29 cellular contexts compared by ENCODE assay signal in the genomic region with DNA sequence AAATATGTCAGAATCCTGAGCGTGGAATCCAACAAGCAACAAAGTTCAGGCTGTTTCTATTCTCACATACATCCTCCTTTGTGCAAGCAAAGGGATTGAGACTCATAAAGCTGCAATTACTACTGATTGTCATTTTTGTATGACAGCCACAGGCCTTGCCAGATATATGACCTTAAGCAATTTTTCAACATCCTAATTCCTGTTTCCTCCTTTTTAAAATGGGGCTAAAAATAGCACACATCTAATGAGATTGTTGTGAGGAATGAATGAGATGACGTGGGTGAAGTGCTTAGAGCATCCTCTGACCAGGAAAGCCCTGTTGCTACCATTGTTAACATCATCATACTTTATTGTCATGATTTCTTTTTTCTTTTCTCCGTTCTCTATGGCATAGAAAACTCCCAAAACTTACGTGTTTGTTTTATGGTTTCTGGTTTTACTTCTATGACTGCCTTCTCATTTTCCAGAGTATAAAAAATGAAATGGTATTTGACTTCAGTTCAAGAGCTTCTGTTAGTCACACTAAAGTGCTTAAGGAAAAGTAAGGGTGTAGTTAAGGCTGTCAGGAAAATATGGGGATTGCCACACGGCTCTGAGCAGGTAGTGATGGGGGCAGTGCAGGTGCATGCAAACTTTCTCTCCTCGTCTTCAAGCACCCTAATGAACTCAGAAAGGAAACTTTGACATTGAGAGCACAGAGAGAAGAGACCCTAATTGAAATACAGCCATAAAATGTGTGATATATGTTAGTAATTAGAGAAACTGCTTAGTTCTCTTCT.
DNase-seq lines count a peak whose midpoint lies in the region; ATAC-seq and TF ChIP-seq lines count a peak whose summit lies in the region.
"Had no signal": no experiment of that assay in that cellular context is flagged by ENCODE, and none has a peak within 500 bp of the region (broad histone marks: within the 10 kb centered on the region; RNA-seq: fewer than 3 reads in every experiment).

No MANE protein-coding gene starts in this region.

- ATAC-seq in SK-N-SH treated with all-trans-retinoic acid at 6 μM for 48 hours (peak; percentile 31; the same call in 2 of the 3 replicates), WTC11 (no peak), gastrocnemius medialis (peak in 1 of 2 donors; percentile 30), HG02885 (IDR thresholded peaks at IDR 0.05; ENCODE audit: poor library complexity, unreplicated experiment) (no peak)
- ATAC-seq: stimulated activated naive CD8-positive, alpha-beta T cell treated with anti-CD3 and anti-CD28 coated beads, Interleukin-15, amount 100 ng/mL, for 72 hours had no signal

- no peaks in the 10 kb centered on the region for H3K79me2 ChIP-seq in SK-N-SH (ENCODE audit: insufficient read depth)

- POLR2A ChIA-PET in SK-N-SH (lab: Yijun Ruan, JAX): no interaction called here
- POLR2A ChIA-PET in WTC11 (lab: Charles Lee): no interaction called here

- H3K27ac ChIP-seq in SK-N-SH (ENCODE audit: low read depth in 2 of 2, low read length in 1 of 2) (no peak overlapping the region), gastrocnemius medialis (peak overlapping the region; percentile 1 to 41 (median 21))
- H3K27ac ChIP-seq: prostate gland had no signal

- no peak for TF ChIP-seq RAD21 in SK-N-SH (IDR thresholded peaks at IDR 0.05; ENCODE audit: low read length)

- in situ Hi-C loops in gastrocnemius medialis (cut with MboI; ENCODE audit: low sequenced_read_pairs in 4 of 4): no loop called here

- no peaks in the 10 kb centered on the region for H4K20me1 ChIP-seq in SK-N-SH (ENCODE audit: insufficient read depth)

- H3K4me1 Mint-ChIP-seq in WTC11: peaks cover 7% of the 10 kb centered on the region
- H3K4me1 Mint-ChIP-seq: activated naive CD4-positive, alpha-beta T cell treated with anti-CD3 and anti-CD28 coated beads, Interleukin-2, amount 10 ng/mL, durations not matched to agents 7 days and 5 days; B cell; CD8-positive, alpha-beta memory T cell; neural crest cell; stimulated activated naive CD8-positive, alpha-beta T cell treated with anti-CD3 and anti-CD28 coated beads, Interleukin-15, amount 100 ng/mL, for 72 hours had no signal

- no peak for TF ChIP-seq EP300 in SK-N-SH (IDR thresholded peaks at IDR 0.05; ENCODE audit: borderline replicate concordance in 1 of 2, low read depth in 1 of 2, low read length in 1 of 2)

- H3K36me3 ChIP-seq in SK-N-SH (replicated peaks in 1 of 2; ENCODE audit: control insufficient read depth in 1 of 2, insufficient read depth in 2 of 2, low read length in 1 of 2) (no peaks in the 10 kb centered on the region), gastrocnemius medialis (no peaks in the 10 kb centered on the region)
- H3K36me3 ChIP-seq: prostate gland, thyroid gland had no signal

- no peak overlapping the region for H3K9ac ChIP-seq in SK-N-SH

- H3K9me3 Mint-ChIP-seq in WTC11: no peaks in the 10 kb centered on the region
- H3K9me3 Mint-ChIP-seq: activated T-helper 1 cell treated with anti-CD3 and anti-CD28 coated beads, Interleukin-12 subunit alpha, Interleukin-12 subunit beta, Interleukin-2, Interleukin-4 antibody, amounts not matched to agents 30 ng/mL and 10 ng/mL and 1 ng/mL, durations not matched to agents 14 hours and 24 hours and 36 hours; stimulated activated naive CD8-positive, alpha-beta T cell treated with anti-CD3 and anti-CD28 coated beads, Interleukin-15, amount 100 ng/mL, for 72 hours; T-helper 1 cell treated with Interleukin-12 subunit alpha and Interleukin-12 subunit beta and Interleukin-4 antibody, amounts not matched to agents 30 μg/mL and 1 μg/mL, for 36 hours had no signal

- H3K9me3 ChIP-seq in SK-N-SH (no peaks in the 10 kb centered on the region), gastrocnemius medialis (no peaks in the 10 kb centered on the region)
- H3K9me3 ChIP-seq: prostate gland, thyroid gland had no signal

- no peak overlapping the region for H2AFZ ChIP-seq in SK-N-SH (ENCODE audit: low read depth)

- H3K4me1 ChIP-seq in SK-N-SH (ENCODE audit: control insufficient read depth in 1 of 2, insufficient read depth in 2 of 2, low read depth in 1 of 2, low read length in 1 of 2) (no peaks in the 10 kb centered on the region; a peak in 1 of 4 replicates), gastrocnemius medialis (no peaks in the 10 kb centered on the region)
- H3K4me1 ChIP-seq: prostate gland, thyroid gland had no signal

- TF ChIP-seq CTCF in SK-N-SH (IDR thresholded peaks at IDR 0.05) (no peak), WTC11 (IDR thresholded peaks at IDR 0.05) (no peak), gastrocnemius medialis (IDR thresholded peaks at IDR 0.05 in 4 of 5, conservative IDR thresholded peaks at IDR 0.05 in 1 of 5) (no peak)

- CTCF ChIA-PET in SK-N-SH (lab: Yijun Ruan, JAX): no interaction called here
- CTCF ChIA-PET in WTC11 (lab: Charles Lee): no interaction called here

- H3K27me3 ChIP-seq in SK-N-SH (ENCODE audit: insufficient read depth): no peaks in the 10 kb centered on the region; the same call in 1 of the 2 replicates
- H3K27me3 ChIP-seq in gastrocnemius medialis: no peaks in the 10 kb centered on the region
- H3K27me3 ChIP-seq: thyroid gland had no signal

- intact Hi-C loops in gastrocnemius medialis (cut with DNase I; ENCODE audit: low total_unique reads): loop anchor here (2.0 kb wide), 1 partner anchor 232 kb away; no protein-coding TSS in a partner anchor

- no peaks in the 10 kb centered on the region for H3K27me3 Mint-ChIP-seq in WTC11 (ENCODE audit: low read depth)
- H3K27me3 Mint-ChIP-seq: activated CD4-positive, alpha-beta memory T cell treated with anti-CD3 and anti-CD28 coated beads for 36 hours; activated naive CD4-positive, alpha-beta T cell treated with anti-CD3 and anti-CD28 coated beads, Interleukin-2, amount 10 ng/mL, durations not matched to agents 7 days and 5 days; B cell; CD8-positive, alpha-beta memory T cell; IgD-negative memory B cell; stimulated activated naive CD8-positive, alpha-beta T cell treated with anti-CD3 and anti-CD28 coated beads, Interleukin-15, amount 100 ng/mL, for 72 hours had no signal

- no peak overlapping the region for H3K4me2 ChIP-seq in SK-N-SH

- H3K4me3 ChIP-seq in SK-N-SH (ENCODE audit: low read depth in 2 of 2, low read length in 1 of 2) (no peak overlapping the region), gastrocnemius medialis (no peak overlapping the region)
- H3K4me3 ChIP-seq: lung, prostate gland, skin epidermis, thyroid gland had no signal

- no peaks in the 10 kb centered on the region for H3K9me2 ChIP-seq in SK-N-SH

- DNase-seq in SK-N-SH: no peak
- DNase-seq in WTC11 (ENCODE audit: low spot score): no peak
- DNase-seq in foreskin melanocyte: peak; percentile 7
- DNase-seq in gastrocnemius medialis: no peak
- DNase-seq in occipital lobe (lab: John Stamatoyannopoulos, UW): no peak
- DNase-seq in mucosa of gallbladder (ENCODE audit: low spot score): no peak
- DNase-seq: activated CD4-positive, alpha-beta memory T cell treated with anti-CD3 and anti-CD28 coated beads for 36 hours; activated CD4-positive, CD25-positive, alpha-beta regulatory T cell treated with anti-CD3 and anti-CD28 coated beads, Interleukin-2, amount 50 U/mL, for 72 hours; activated CD8-positive, alpha-beta memory T cell treated with anti-CD3 and anti-CD28 coated beads, Interleukin-2, amount 50 U/mL, for 4 hours; activated naive CD4-positive, alpha-beta T cell treated with anti-CD3 and anti-CD28 coated beads, Interleukin-2, amount 10 ng/mL, durations not matched to agents 7 days and 5 days; CD8-positive, alpha-beta memory T cell; effector CD8-positive, alpha-beta T cell; H7; islet precursor cell; NCI-H1092; NCI-H2029 treated with DMSO at 0.1 percent for 48 hours; NCI-H774; stimulated activated naive CD8-positive, alpha-beta T cell treated with anti-CD3 and anti-CD28 coated beads, Interleukin-15, amount 100 ng/mL, for 72 hours; thyroid gland had no signal

- WGBS in SK-N-SH (ENCODE audit: low lambda C conversion rate): 13% methylated on average over 6 of the region's 6 CpGs

- no peaks in the 10 kb centered on the region for H3K36me3 Mint-ChIP-seq in WTC11
- H3K36me3 Mint-ChIP-seq: activated CD4-positive, alpha-beta memory T cell treated with anti-CD3 and anti-CD28 coated beads for 36 hours; activated naive CD4-positive, alpha-beta T cell treated with anti-CD3 and anti-CD28 coated beads, Interleukin-2, amount 10 ng/mL, durations not matched to agents 7 days and 5 days; CD8-positive, alpha-beta memory T cell; IgD-negative memory B cell had no signal

- H3K4me3 Mint-ChIP-seq in WTC11: no peak overlapping the region
- H3K4me3 Mint-ChIP-seq: activated CD4-positive, alpha-beta memory T cell treated with anti-CD3 and anti-CD28 coated beads for 36 hours; activated naive CD4-positive, alpha-beta T cell treated with anti-CD3 and anti-CD28 coated beads, Interleukin-2, amount 10 ng/mL, durations not matched to agents 7 days and 5 days; activated T-helper 1 cell treated with anti-CD3 and anti-CD28 coated beads, Interleukin-12 subunit alpha, Interleukin-12 subunit beta, Interleukin-2, Interleukin-4 antibody, amounts not matched to agents 30 ng/mL and 10 ng/mL and 1 ng/mL, durations not matched to agents 14 hours and 24 hours and 36 hours; B cell; CD8-positive, alpha-beta memory T cell; IgD-negative memory B cell; neural crest cell; stimulated activated naive CD8-positive, alpha-beta T cell treated with anti-CD3 and anti-CD28 coated beads, Interleukin-15, amount 100 ng/mL, for 72 hours; T-helper 1 cell treated with Interleukin-12 subunit alpha and Interleukin-12 subunit beta and Interleukin-4 antibody, amounts not matched to agents 30 μg/mL and 1 μg/mL, for 36 hours had no signal

- H3F3A ChIP-seq in SK-N-SH (replicated peaks; ENCODE audit: insufficient read depth): no peaks in the 10 kb centered on the region

- no peak for TF ChIP-seq POLR2A in gastrocnemius medialis (IDR thresholded peaks at IDR 0.05)

- H3K27ac Mint-ChIP-seq in WTC11: 0 out of 2 replicates have a peak overlapping the region, but pooled peaks have one; percentile 17
- H3K27ac Mint-ChIP-seq: activated CD4-positive, alpha-beta memory T cell treated with anti-CD3 and anti-CD28 coated beads for 36 hours; activated naive CD4-positive, alpha-beta T cell treated with anti-CD3 and anti-CD28 coated beads, Interleukin-2, amount 10 ng/mL, durations not matched to agents 7 days and 5 days; activated T-helper 1 cell treated with anti-CD3 and anti-CD28 coated beads, Interleukin-12 subunit alpha, Interleukin-12 subunit beta, Interleukin-2, Interleukin-4 antibody, amounts not matched to agents 30 ng/mL and 10 ng/mL and 1 ng/mL, durations not matched to agents 14 hours and 24 hours and 36 hours; B cell; CD8-positive, alpha-beta memory T cell; IgD-negative memory B cell; stimulated activated naive CD8-positive, alpha-beta T cell treated with anti-CD3 and anti-CD28 coated beads, Interleukin-15, amount 100 ng/mL, for 72 hours; T-helper 1 cell treated with Interleukin-12 subunit alpha and Interleukin-12 subunit beta and Interleukin-4 antibody, amounts not matched to agents 30 μg/mL and 1 μg/mL, for 36 hours had no signal

TF ChIP-seq in SK-N-SH treated with all-trans-retinoic acid at 6 μM for 48 hours, 23 proteins besides CTCF, POLR2A, EP300 and RAD21 (continues in another document):
- TF ChIP-seq ZC3H10 (CRISPR knock-in tag; IDR thresholded peaks at IDR 0.05): no peak
- no peak for TF ChIP-seq ZNF8 (CRISPR knock-in tag; IDR thresholded peaks at IDR 0.05)

TF ChIP-seq in SK-N-SH, 30 proteins besides CTCF, POLR2A, EP300 and RAD21 (continues in another document):
- no peak for TF ChIP-seq RXRA (IDR thresholded peaks at IDR 0.05; ENCODE audit: borderline replicate concordance, low read depth)

Comparison
In these comparisons a context has a peak if more than half of its experiments do, and no peak if none do; other contexts are left out.
1. H3K27ac ChIP-seq: peak in gastrocnemius medialis (4 of 4); none in SK-N-SH (0 of 2).